In the genomic region with DNA sequence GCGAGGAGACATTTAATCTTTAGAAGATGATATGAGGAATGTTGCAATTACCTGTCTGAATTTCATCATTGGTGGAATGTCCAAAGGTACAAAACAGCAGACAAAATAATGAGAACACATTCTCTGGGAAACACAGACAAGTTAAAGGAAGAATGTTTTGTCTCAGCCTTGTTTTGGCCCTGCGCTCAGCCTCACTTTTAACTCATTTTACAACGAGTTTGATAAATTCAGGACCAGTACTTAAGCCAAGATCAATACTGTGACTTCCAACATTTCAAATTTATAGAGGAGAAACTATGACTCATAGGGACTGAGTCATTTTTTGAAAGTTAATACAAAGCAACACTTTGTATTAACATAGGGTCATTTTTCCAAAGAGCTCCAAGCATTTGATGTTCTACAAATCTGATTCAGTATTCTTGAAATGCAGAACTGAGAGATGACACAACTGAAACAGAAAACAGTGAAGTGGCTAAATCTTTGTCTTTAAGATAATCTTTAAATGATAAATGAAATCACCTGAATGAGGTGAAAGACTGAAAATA, we compare ENCODE assay signal across 8 cellular contexts.
DNase-seq lines count a peak whose midpoint lies in the region; ATAC-seq, FAIRE-seq and TF ChIP-seq lines count a peak whose summit lies in the region.

No MANE protein-coding gene starts in this region.

- TF ChIP-seq POLR2A in suprapubic skin (IDR thresholded peaks at IDR 0.05), result no peak
- TF ChIP-seq POLR2A in vagina (IDR thresholded peaks at IDR 0.05), result no peak

- ATAC-seq in GM18498 (IDR thresholded peaks at IDR 0.05; ENCODE audit: unreplicated experiment) (peak; percentile 69), HG02588 (IDR thresholded peaks at IDR 0.05; ENCODE audit: unreplicated experiment) (peak; percentile 70)

- H3K4me3 ChIP-seq in suprapubic skin (no peak overlapping the region), vagina (no peak overlapping the region)

- no peaks in the 10 kb centered on the region for H3K4me1 ChIP-seq in suprapubic skin
- peaks cover 8% of the 10 kb centered on the region for H3K4me1 ChIP-seq in vagina

- no peaks in the 10 kb centered on the region for H3K27me3 ChIP-seq in suprapubic skin
- no peaks in the 10 kb centered on the region for H3K27me3 ChIP-seq in vagina

- TF ChIP-seq CTCF in suprapubic skin (IDR thresholded peaks at IDR 0.05) (no peak), D721Med (IDR thresholded peaks at IDR 0.05; ENCODE audit: insufficient read depth, missing control alignments) (no peak), vagina (IDR thresholded peaks at IDR 0.05) (no peak)

- peak; percentile 60 for DNase-seq in NCI-H460 (ENCODE audit: extremely low read depth, low read depth)
- DNase-seq in suprapubic skin (ENCODE audit: low spot score in 2 of 2), result no peak
- DNase-seq in D721Med (ENCODE audit: insufficient read length, low spot score), result no peak
- no peak for DNase-seq in stimulated activated CD4-positive, alpha-beta T cell treated with anti-CD3 and anti-CD28 coated beads, Interleukin-4, amount 100 ng/mL, for 1 hour
- DNase-seq in vagina (ENCODE audit: extremely low spot score in 2 of 2), result no peak

- intact Hi-C loops in vagina (cut with DNase I), result no loop called here

- no peaks in the 10 kb centered on the region for H3K36me3 ChIP-seq in suprapubic skin
- H3K36me3 ChIP-seq in vagina, result no peaks in the 10 kb centered on the region

- no peak for TF ChIP-seq EP300 in suprapubic skin (IDR thresholded peaks at IDR 0.05)

- FAIRE-seq in islet of Langerhans (lab: Jason Lieb, UNC) (peak; percentile 96), D721Med (lab: Jason Lieb, UNC) (no peak)

- 52% methylated on average over 3 of the region's 3 CpGs for WGBS in suprapubic skin

- H3K9me3 ChIP-seq in suprapubic skin, result no peaks in the 10 kb centered on the region
- no peaks in the 10 kb centered on the region for H3K9me3 ChIP-seq in vagina

- H3K27ac ChIP-seq in suprapubic skin, result no peak overlapping the region
- H3K27ac ChIP-seq in vagina, result no peak overlapping the region
